In the genomic region with DNA sequence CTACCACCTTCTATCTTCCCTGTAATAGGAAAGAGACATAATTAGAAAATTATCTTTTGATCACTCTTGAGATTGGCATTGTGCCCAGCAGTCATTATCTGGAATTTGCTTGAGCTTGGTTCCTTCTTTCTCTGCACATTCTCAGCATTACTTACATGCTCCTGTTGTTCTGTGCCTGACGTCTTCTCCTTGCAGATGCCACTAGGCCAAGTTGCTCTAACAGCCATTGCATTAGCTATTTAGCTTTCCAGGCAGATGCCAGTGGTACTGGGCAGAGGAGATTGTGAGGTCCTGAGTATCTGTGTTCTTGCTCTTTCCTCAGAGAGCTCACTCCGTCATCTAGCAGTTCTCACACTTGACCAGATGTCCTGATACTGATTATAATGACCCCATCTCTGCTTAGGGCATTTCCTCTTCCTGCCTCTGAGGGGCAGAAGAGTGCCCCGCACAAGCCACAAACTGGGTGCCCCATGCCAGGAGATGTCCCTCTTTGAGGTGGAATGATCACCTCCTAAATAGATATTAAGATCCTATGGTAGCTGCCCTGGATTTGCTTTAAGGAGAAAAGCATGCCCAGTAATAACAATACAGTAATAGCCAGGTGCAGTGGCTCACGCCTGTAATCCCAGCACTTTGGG, we compare ENCODE assay signal across 6 cellular contexts.
DNase-seq lines count a peak whose midpoint lies in the region; ATAC-seq lines count a peak whose summit lies in the region.

No MANE protein-coding gene starts in this region.

- DNase-seq in ELR (ENCODE audit: low read depth) (peak; percentile 24), OCI-M1 (lab: John Stamatoyannopoulos, UW) (peak; percentile 77), iPS-NIHi11 (ENCODE audit: low spot score) (peak; percentile 58), GM19238 (ENCODE audit: insufficient read length, low spot score) (no peak), HK-2 (ENCODE audit: unreplicated experiment) (no peak)

- no peak for ATAC-seq in HG03439 (IDR thresholded peaks at IDR 0.05; ENCODE audit: unreplicated experiment)

Comparison
In these comparisons a context has a peak if more than half of its experiments do, and no peak if none do; other contexts are left out.
1. DNase-seq: peak in ELR (single experiment), OCI-M1 (single experiment) and iPS-NIHi11 (single experiment); none in GM19238 (single experiment) and HK-2 (single experiment).